ENCODE assay signal across 34 cellular contexts in the genomic region with DNA sequence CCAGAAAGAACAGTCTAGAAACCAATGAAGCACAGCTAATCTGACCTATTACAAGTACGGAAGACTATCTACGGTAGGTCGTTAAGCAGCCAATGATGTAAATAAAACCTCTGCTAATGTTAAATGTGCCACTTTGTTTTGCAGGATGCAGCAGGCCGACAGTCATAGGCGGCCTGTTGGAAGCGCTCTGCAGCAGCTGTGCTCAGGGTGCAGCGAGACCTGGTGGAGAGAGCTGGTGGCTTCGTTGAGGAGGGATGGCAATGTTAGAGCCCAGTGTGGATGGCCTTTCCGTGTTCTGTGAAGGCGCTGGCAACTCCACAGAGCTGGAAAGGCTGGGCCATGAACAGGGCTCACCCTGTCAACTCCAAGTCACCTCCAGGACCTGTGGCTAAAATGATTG.
"Had no signal": no experiment of that assay in that cellular context is flagged by ENCODE, and none has a peak within 500 bp of the region (broad histone marks: within the 10 kb centered on the region; RNA-seq: fewer than 3 reads in every experiment).

No MANE protein-coding gene starts in this region.

- DNase-seq: activated CD4-positive, alpha-beta memory T cell treated with anti-CD3 and anti-CD28 coated beads for 36 hours; activated CD4-positive, alpha-beta T cell treated with anti-CD3 and anti-CD28 coated beads for 1 hour; activated CD4-positive, alpha-beta T cell treated with anti-CD3 and anti-CD28 coated beads for 4 hours; activated CD4-positive, alpha-beta T cell treated with anti-CD3 and anti-CD28 coated beads, Interleukin-2, amount 50 U/mL, for 1 hour; activated CD8-positive, alpha-beta memory T cell treated with anti-CD3 and anti-CD28 coated beads, Interleukin-2, amount 10 ng/mL, durations not matched to agents 7 days and 5 days; activated CD8-positive, alpha-beta memory T cell treated with anti-CD3 and anti-CD28 coated beads, Interleukin-2, amount 50 U/mL, for 4 hours; activated CD8-positive, alpha-beta T cell treated with anti-CD3 and anti-CD28 coated beads, Interleukin-2, amount 10 ng/mL, durations not matched to agents 7 days and 5 days; activated effector memory CD4-positive, alpha-beta T cell treated with anti-CD3 and anti-CD28 coated beads, Interleukin-2, amount 50 U/mL, for 16 hours; activated naive CD4-positive, alpha-beta T cell treated with anti-CD3 and anti-CD28 coated beads for 36 hours; activated naive CD8-positive, alpha-beta T cell treated with anti-CD3 and anti-CD28 coated beads for 36 hours; activated naive CD8-positive, alpha-beta T cell treated with anti-CD3 and anti-CD28 coated beads, Interleukin-2, amount 50 U/mL, for 24 hours; activated T-cell treated with anti-CD3 and anti-CD28 coated beads, Interleukin-2, amount 50 U/mL, for 1 hour; activated T-cell treated with anti-CD3 and anti-CD28 coated beads, Interleukin-2, amount 50 U/mL, for 48 hours; adrenal gland; amygdala; aorta; body of pancreas; caudate nucleus; cortex of kidney; dermis blood vessel endothelial cell; effector CD4-positive, alpha-beta T cell; effector memory CD8-positive, alpha-beta T cell; esophagus squamous epithelium; foreskin melanocyte; head of caudate nucleus; T-helper 2 cell had no signal

- H3K27ac Mint-ChIP-seq: activated CD4-positive, alpha-beta memory T cell treated with anti-CD3 and anti-CD28 coated beads for 36 hours; activated CD8-positive, alpha-beta memory T cell treated with anti-CD3 and anti-CD28 coated beads, Interleukin-2, amount 10 ng/mL, durations not matched to agents 7 days and 5 days; activated CD8-positive, alpha-beta T cell treated with anti-CD3 and anti-CD28 coated beads, Interleukin-2, amount 10 ng/mL, durations not matched to agents 7 days and 5 days; activated naive CD4-positive, alpha-beta T cell treated with anti-CD3 and anti-CD28 coated beads for 36 hours; activated naive CD4-positive, alpha-beta T cell treated with anti-CD3 and anti-CD28 coated beads, Interleukin-2, amount 50 U/mL, for 24 hours; activated naive CD8-positive, alpha-beta T cell treated with anti-CD3 and anti-CD28 coated beads for 36 hours; activated naive CD8-positive, alpha-beta T cell treated with anti-CD3 and anti-CD28 coated beads, Interleukin-2, amount 50 U/mL, for 24 hours; activated T-helper 1 cell treated with anti-CD3 and anti-CD28 coated beads, Interleukin-12 subunit alpha, Interleukin-12 subunit beta, Interleukin-2, Interleukin-4 antibody, amounts not matched to agents 30 ng/mL and 10 ng/mL and 1 ng/mL, durations not matched to agents 14 hours and 24 hours and 36 hours; activated T-helper 2 cell treated with anti-CD3 and anti-CD28 coated beads, Interferon-gamma antibody, Interleukin-2, Interleukin-4, amounts not matched to agents 10 μg/mL and 5 μg/mL and 100 μg/mL, durations not matched to agents 14 hours and 24 hours and 36 hours; effector memory CD8-positive, alpha-beta T cell; WTC11 had no signal

- H3K27me3 ChIP-seq: adrenal gland, body of pancreas, esophagus squamous epithelium had no signal

- H3K4me1 Mint-ChIP-seq: activated CD8-positive, alpha-beta memory T cell treated with anti-CD3 and anti-CD28 coated beads, Interleukin-2, amount 10 ng/mL, durations not matched to agents 7 days and 5 days; activated naive CD4-positive, alpha-beta T cell treated with anti-CD3 and anti-CD28 coated beads, Interleukin-2, amount 50 U/mL, for 24 hours; activated naive CD8-positive, alpha-beta T cell treated with anti-CD3 and anti-CD28 coated beads for 36 hours; activated naive CD8-positive, alpha-beta T cell treated with anti-CD3 and anti-CD28 coated beads, Interleukin-2, amount 50 U/mL, for 24 hours had no signal

- H3K4me3 ChIP-seq: adrenal gland, body of pancreas, esophagus squamous epithelium had no signal

- FAIRE-seq: colon, endometrium, endothelial cell of umbilical vein had no signal

- H3K9me3 ChIP-seq: adrenal gland, body of pancreas had no signal

- ATAC-seq: activated CD8-positive, alpha-beta memory T cell treated with anti-CD3 and anti-CD28 coated beads, Interleukin-2, amount 10 ng/mL, durations not matched to agents 7 days and 5 days; activated CD8-positive, alpha-beta T cell treated with anti-CD3 and anti-CD28 coated beads, Interleukin-2, amount 10 ng/mL, durations not matched to agents 7 days and 5 days; activated naive CD8-positive, alpha-beta T cell treated with anti-CD3 and anti-CD28 coated beads, Interleukin-2, amount 50 U/mL, for 24 hours; body of pancreas; effector memory CD8-positive, alpha-beta T cell; WTC11 had no signal

- H3K4me3 Mint-ChIP-seq: activated CD4-positive, alpha-beta memory T cell treated with anti-CD3 and anti-CD28 coated beads for 36 hours; activated CD8-positive, alpha-beta memory T cell treated with anti-CD3 and anti-CD28 coated beads, Interleukin-2, amount 10 ng/mL, durations not matched to agents 7 days and 5 days; activated CD8-positive, alpha-beta T cell treated with anti-CD3 and anti-CD28 coated beads, Interleukin-2, amount 10 ng/mL, durations not matched to agents 7 days and 5 days; activated naive CD4-positive, alpha-beta T cell treated with anti-CD3 and anti-CD28 coated beads for 36 hours; activated naive CD4-positive, alpha-beta T cell treated with anti-CD3 and anti-CD28 coated beads, Interleukin-2, amount 50 U/mL, for 24 hours; activated naive CD8-positive, alpha-beta T cell treated with anti-CD3 and anti-CD28 coated beads for 36 hours; activated naive CD8-positive, alpha-beta T cell treated with anti-CD3 and anti-CD28 coated beads, Interleukin-2, amount 50 U/mL, for 24 hours; activated T-helper 1 cell treated with anti-CD3 and anti-CD28 coated beads, Interleukin-12 subunit alpha, Interleukin-12 subunit beta, Interleukin-2, Interleukin-4 antibody, amounts not matched to agents 30 ng/mL and 10 ng/mL and 1 ng/mL, durations not matched to agents 14 hours and 24 hours and 36 hours; effector memory CD8-positive, alpha-beta T cell; WTC11 had no signal

- H3K27me3 Mint-ChIP-seq: activated CD4-positive, alpha-beta memory T cell treated with anti-CD3 and anti-CD28 coated beads for 36 hours; activated CD8-positive, alpha-beta memory T cell treated with anti-CD3 and anti-CD28 coated beads, Interleukin-2, amount 10 ng/mL, durations not matched to agents 7 days and 5 days; activated naive CD4-positive, alpha-beta T cell treated with anti-CD3 and anti-CD28 coated beads, Interleukin-2, amount 50 U/mL, for 24 hours had no signal

- H3K9me3 Mint-ChIP-seq: activated naive CD4-positive, alpha-beta T cell treated with anti-CD3 and anti-CD28 coated beads, Interleukin-2, amount 50 U/mL, for 24 hours; activated naive CD8-positive, alpha-beta T cell treated with anti-CD3 and anti-CD28 coated beads for 36 hours; activated naive CD8-positive, alpha-beta T cell treated with anti-CD3 and anti-CD28 coated beads, Interleukin-2, amount 50 U/mL, for 24 hours had no signal

- H3K36me3 Mint-ChIP-seq: activated CD4-positive, alpha-beta memory T cell treated with anti-CD3 and anti-CD28 coated beads for 36 hours; activated CD8-positive, alpha-beta memory T cell treated with anti-CD3 and anti-CD28 coated beads, Interleukin-2, amount 10 ng/mL, durations not matched to agents 7 days and 5 days; activated naive CD4-positive, alpha-beta T cell treated with anti-CD3 and anti-CD28 coated beads, Interleukin-2, amount 50 U/mL, for 24 hours; activated naive CD8-positive, alpha-beta T cell treated with anti-CD3 and anti-CD28 coated beads for 36 hours had no signal

- H3K36me3 ChIP-seq: adrenal gland, esophagus squamous epithelium had no signal

- H3K27ac ChIP-seq: adrenal gland, body of pancreas, epithelial cell of prostate, esophagus squamous epithelium had no signal

- H3K4me1 ChIP-seq: adrenal gland, body of pancreas, esophagus squamous epithelium had no signal
